2 cellular contexts compared by ENCODE assay signal in the genomic region with DNA sequence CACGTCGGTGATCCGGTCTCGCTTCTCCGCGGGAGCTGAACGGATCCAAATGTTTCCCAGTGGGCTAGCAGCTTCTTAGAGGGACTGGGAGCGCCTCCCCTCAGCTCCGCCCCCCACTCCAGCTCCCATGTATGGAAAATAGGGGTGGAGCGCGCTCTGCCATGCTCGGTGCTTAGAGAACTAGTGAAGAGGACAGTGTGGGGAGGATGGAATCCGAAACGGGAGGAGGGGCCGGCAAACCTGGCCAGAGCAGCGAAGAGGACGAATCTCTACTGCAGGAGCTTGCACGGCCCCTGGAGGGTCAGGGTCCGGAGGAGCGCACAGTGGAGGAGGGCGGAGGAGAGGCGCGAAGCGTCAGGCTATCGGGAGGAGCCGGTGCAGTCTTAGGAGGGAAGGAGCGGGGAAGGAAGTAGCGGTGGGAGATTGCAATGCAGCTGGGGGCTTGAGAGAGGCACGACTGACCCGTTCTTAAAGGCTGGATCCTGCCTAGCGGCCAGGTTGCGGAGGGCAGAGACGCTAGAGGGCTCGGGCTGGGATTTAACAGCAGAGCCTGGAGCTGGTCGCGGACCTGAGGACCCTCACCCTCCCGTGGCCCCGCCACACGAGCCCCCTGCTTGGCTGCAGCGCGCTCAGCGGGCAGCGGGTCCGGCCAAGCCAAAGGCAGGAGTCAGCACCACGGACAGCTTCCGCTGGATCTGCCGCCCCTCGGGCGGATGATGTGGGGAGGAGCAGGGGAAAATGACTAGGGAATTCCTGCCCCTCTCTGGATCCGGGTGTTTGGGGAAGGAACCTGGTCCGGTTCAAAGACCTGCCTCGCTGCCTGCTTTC.
A peak's percentile ranks its signal among the peaks of the same experiment; 100 is the strongest.
TF ChIP-seq lines count a peak whose summit lies in the region.

A gene (minus strand): TSS at position 51 of the 828 bp plus-strand sequence. CDS start 404 bp downstream, outside the sequence.

TF ChIP-seq in HEK293, 187 proteins besides CTCF, POLR2A, EP300 and RAD21:
- TF ChIP-seq ZNF624 (tag by site-specific recombination; IDR thresholded peaks at IDR 0.05) (no peak), ZNF830 (tag by site-specific recombination; IDR thresholded peaks at IDR 0.05; ENCODE audit: low read depth) (no peak), ZNF19 (tag by site-specific recombination; IDR thresholded peaks at IDR 0.05; ENCODE audit: low read depth) (no peak), ZBTB48 (tag by site-specific recombination; IDR thresholded peaks at IDR 0.05) (no peak), ZNF660 (tag by site-specific recombination; IDR thresholded peaks at IDR 0.05) (no peak), ZNF335 (tag by site-specific recombination; conservative IDR thresholded peaks at IDR 0.05) (no peak), OVOL3 (tag by site-specific recombination; IDR thresholded peaks at IDR 0.05) (no peak)
- TF ChIP-seq, protein P1, sequence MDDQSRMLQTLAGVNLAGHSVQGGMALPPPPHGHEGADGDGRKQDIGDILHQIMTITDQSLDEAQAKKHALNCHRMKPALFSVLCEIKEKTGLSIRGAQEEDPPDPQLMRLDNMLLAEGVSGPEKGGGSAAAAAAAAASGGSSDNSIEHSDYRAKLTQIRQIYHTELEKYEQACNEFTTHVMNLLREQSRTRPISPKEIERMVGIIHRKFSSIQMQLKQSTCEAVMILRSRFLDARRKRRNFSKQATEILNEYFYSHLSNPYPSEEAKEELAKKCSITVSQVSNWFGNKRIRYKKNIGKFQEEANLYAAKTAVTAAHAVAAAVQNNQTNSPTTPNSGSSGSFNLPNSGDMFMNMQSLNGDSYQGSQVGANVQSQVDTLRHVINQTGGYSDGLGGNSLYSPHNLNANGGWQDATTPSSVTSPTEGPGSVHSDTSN (CRISPR knock-in tag; IDR thresholded peaks at IDR 0.05) = peak; percentile 69; the same call in 1 of the 2 replicates
- TF ChIP-seq, protein P2, sequence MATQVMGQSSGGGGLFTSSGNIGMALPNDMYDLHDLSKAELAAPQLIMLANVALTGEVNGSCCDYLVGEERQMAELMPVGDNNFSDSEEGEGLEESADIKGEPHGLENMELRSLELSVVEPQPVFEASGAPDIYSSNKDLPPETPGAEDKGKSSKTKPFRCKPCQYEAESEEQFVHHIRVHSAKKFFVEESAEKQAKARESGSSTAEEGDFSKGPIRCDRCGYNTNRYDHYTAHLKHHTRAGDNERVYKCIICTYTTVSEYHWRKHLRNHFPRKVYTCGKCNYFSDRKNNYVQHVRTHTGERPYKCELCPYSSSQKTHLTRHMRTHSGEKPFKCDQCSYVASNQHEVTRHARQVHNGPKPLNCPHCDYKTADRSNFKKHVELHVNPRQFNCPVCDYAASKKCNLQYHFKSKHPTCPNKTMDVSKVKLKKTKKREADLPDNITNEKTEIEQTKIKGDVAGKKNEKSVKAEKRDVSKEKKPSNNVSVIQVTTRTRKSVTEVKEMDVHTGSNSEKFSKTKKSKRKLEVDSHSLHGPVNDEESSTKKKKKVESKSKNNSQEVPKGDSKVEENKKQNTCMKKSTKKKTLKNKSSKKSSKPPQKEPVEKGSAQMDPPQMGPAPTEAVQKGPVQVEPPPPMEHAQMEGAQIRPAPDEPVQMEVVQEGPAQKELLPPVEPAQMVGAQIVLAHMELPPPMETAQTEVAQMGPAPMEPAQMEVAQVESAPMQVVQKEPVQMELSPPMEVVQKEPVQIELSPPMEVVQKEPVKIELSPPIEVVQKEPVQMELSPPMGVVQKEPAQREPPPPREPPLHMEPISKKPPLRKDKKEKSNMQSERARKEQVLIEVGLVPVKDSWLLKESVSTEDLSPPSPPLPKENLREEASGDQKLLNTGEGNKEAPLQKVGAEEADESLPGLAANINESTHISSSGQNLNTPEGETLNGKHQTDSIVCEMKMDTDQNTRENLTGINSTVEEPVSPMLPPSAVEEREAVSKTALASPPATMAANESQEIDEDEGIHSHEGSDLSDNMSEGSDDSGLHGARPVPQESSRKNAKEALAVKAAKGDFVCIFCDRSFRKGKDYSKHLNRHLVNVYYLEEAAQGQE (tag by site-specific recombination; IDR thresholded peaks at IDR 0.05) = peak; percentile 98
- TF ChIP-seq, protein P3, sequence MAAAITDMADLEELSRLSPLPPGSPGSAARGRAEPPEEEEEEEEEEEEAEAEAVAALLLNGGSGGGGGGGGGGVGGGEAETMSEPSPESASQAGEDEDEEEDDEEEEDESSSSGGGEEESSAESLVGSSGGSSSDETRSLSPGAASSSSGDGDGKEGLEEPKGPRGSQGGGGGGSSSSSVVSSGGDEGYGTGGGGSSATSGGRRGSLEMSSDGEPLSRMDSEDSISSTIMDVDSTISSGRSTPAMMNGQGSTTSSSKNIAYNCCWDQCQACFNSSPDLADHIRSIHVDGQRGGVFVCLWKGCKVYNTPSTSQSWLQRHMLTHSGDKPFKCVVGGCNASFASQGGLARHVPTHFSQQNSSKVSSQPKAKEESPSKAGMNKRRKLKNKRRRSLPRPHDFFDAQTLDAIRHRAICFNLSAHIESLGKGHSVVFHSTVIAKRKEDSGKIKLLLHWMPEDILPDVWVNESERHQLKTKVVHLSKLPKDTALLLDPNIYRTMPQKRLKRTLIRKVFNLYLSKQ (tag by site-specific recombination; IDR thresholded peaks at IDR 0.05; ENCODE audit: borderline replicate concordance) = no peak

TF ChIP-seq in GM12878, 131 proteins besides CTCF, POLR2A, EP300 and RAD21:
- no peak for TF ChIP-seq WRNIP1 (IDR thresholded peaks at IDR 0.05; ENCODE audit: borderline replicate concordance, low read depth, low read length)
- TF ChIP-seq, protein P2 (IDR thresholded peaks at IDR 0.05; ENCODE audit: low read depth, low read length) = peak; percentile 80; the same call in 1 of the 2 replicates
